ENCODE assay signal across 10 cellular contexts in the genomic region with DNA sequence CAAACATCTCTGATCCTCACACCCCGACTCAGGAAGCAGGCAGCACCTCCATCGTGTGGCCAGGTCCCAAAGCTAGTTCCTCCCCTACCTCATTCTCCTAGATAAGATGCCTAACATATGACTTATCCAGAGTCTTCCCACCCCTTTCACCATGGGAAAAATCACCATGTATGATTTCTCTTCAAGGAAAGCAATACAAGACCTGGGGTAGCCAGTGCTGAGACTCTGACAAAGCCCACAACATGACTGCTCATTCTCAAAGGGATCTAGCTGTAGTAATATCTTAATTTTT. TPM values are rescaled to one million over a fixed set of nuclear protein-coding genes. Genes with fewer than 3 reads are reported as not detected.
A peak's percentile ranks its signal among the peaks of the same experiment; 100 is the strongest.
DNase-seq lines count a peak whose midpoint lies in the region; ATAC-seq and TF ChIP-seq lines count a peak whose summit lies in the region.
"Had no signal": no experiment of that assay in that cellular context is flagged by ENCODE, and none has a peak within 500 bp of the region (broad histone marks: within the 10 kb centered on the region; RNA-seq: fewer than 3 reads in every experiment).

No MANE protein-coding gene starts in this region.

- no peak overlapping the region for H3K27ac Mint-ChIP-seq in osteocyte (ENCODE audit: unreplicated experiment)
- H3K27ac Mint-ChIP-seq in progenitor cell of endocrine pancreas, result no peak overlapping the region
- H3K27ac Mint-ChIP-seq: HFFc6 had no signal

- TF ChIP-seq CTCF in DOHH2 (IDR thresholded peaks at IDR 0.05; ENCODE audit: low read depth, low read length, poor library complexity, severe bottlenecking), result no peak
- no peak for TF ChIP-seq CTCF in osteocyte (IDR thresholded peaks at IDR 0.05)
- TF ChIP-seq CTCF in progenitor cell of endocrine pancreas (IDR thresholded peaks at IDR 0.05; ENCODE audit: unreplicated experiment), result no peak

- H3K4me1 ChIP-seq in DOHH2 (ENCODE audit: control insufficient read depth, low read length), result peaks cover 4% of the 10 kb centered on the region; the same call in 1 of the 2 replicates
- no peaks in the 10 kb centered on the region for H3K4me1 ChIP-seq in effector memory CD4-positive, alpha-beta T cell (ENCODE audit: control insufficient read depth, insufficient read depth, low read length, poor library complexity, severe bottlenecking)

- H3K36me3 Mint-ChIP-seq in osteocyte (ENCODE audit: unreplicated experiment), result no peaks in the 10 kb centered on the region
- H3K36me3 Mint-ChIP-seq in progenitor cell of endocrine pancreas (ENCODE audit: insufficient read depth), result no peaks in the 10 kb centered on the region

- peak overlapping the region; percentile 52 for H3K4me3 Mint-ChIP-seq in osteocyte (ENCODE audit: unreplicated experiment)
- H3K4me3 Mint-ChIP-seq in progenitor cell of endocrine pancreas (ENCODE audit: low read depth), result no peak overlapping the region

- H3F3A ChIP-seq in DOHH2 (ENCODE audit: control insufficient read depth, insufficient read depth), result no peaks in the 10 kb centered on the region

- no peaks in the 10 kb centered on the region for H4K20me1 ChIP-seq in DOHH2 (ENCODE audit: control insufficient read depth, insufficient read depth, low read depth, low read length)

- no peaks in the 10 kb centered on the region for H3K9me2 ChIP-seq in DOHH2 (replicated peaks; ENCODE audit: control insufficient read depth, low read length)

- H3K4me2 ChIP-seq in DOHH2 (ENCODE audit: low read length), result peak overlapping the region; percentile 42

- no peak for ATAC-seq in GM18870 (IDR thresholded peaks at IDR 0.05; ENCODE audit: unreplicated experiment)

- no peak overlapping the region for H3K27ac ChIP-seq in DOHH2 (ENCODE audit: low read depth, low read length)
- H3K27ac ChIP-seq in effector memory CD4-positive, alpha-beta T cell (ENCODE audit: insufficient read depth, low read length, poor library complexity, severe bottlenecking), result no peak overlapping the region
- H3K27ac ChIP-seq: heart right ventricle, SK-N-MC had no signal

- peak overlapping the region; percentile 24; the same call in 1 of the 2 replicates for H3K4me3 ChIP-seq in DOHH2 (ENCODE audit: low read length)
- H3K4me3 ChIP-seq in effector memory CD4-positive, alpha-beta T cell (ENCODE audit: insufficient read depth, low read depth, low read length, poor library complexity, severe bottlenecking), result peak overlapping the region; percentile 22

- H3K4me1 Mint-ChIP-seq in osteocyte (ENCODE audit: unreplicated experiment) (peaks cover 10% of the 10 kb centered on the region), progenitor cell of endocrine pancreas (ENCODE audit: low read depth) (peaks cover 19% of the 10 kb centered on the region)

- no peaks in the 10 kb centered on the region for H3K79me2 ChIP-seq in DOHH2 (ENCODE audit: control insufficient read depth, low read length)

- H3K9me3 ChIP-seq in DOHH2 (ENCODE audit: control insufficient read depth, insufficient read depth, low read length), result no peaks in the 10 kb centered on the region
- H3K9me3 ChIP-seq in effector memory CD4-positive, alpha-beta T cell (ENCODE audit: control insufficient read depth, low read length), result no peaks in the 10 kb centered on the region
- H3K9me3 ChIP-seq: heart right ventricle had no signal

- H3K9me3 Mint-ChIP-seq in osteocyte (ENCODE audit: unreplicated experiment) (no peaks in the 10 kb centered on the region), progenitor cell of endocrine pancreas (ENCODE audit: low read depth) (no peaks in the 10 kb centered on the region)
- H3K9me3 Mint-ChIP-seq: HFFc6 had no signal

- no peaks in the 10 kb centered on the region for H3K36me3 ChIP-seq in DOHH2 (ENCODE audit: control insufficient read depth, low read length)
- H3K36me3 ChIP-seq in effector memory CD4-positive, alpha-beta T cell (ENCODE audit: control insufficient read depth, insufficient read depth, low read length), result no peaks in the 10 kb centered on the region
- H3K36me3 ChIP-seq: heart right ventricle had no signal

- DNase-seq in M059J (ENCODE audit: low read depth) (peak; percentile 39), osteocyte (ENCODE audit: extremely low spot score, unreplicated experiment) (no peak), NCI-H2171 treated with DMSO at 0.1 percent for 48 hours (lab: John Stamatoyannopoulos, UW) (no peak), progenitor cell of endocrine pancreas (ENCODE audit: low spot score, unreplicated experiment) (no peak)
- DNase-seq in effector memory CD4-positive, alpha-beta T cell, result no peak

- H3K27me3 ChIP-seq in DOHH2 (ENCODE audit: control insufficient read depth, low read length), result peaks cover 4% of the 10 kb centered on the region; the same call in 1 of the 2 replicates
- no peaks in the 10 kb centered on the region for H3K27me3 ChIP-seq in effector memory CD4-positive, alpha-beta T cell (replicated peaks; ENCODE audit: control insufficient read depth, insufficient read depth, low read length, poor library complexity, severe bottlenecking)
- H3K27me3 ChIP-seq: heart right ventricle had no signal

- H3K27me3 Mint-ChIP-seq in osteocyte (ENCODE audit: unreplicated experiment) (no peaks in the 10 kb centered on the region), progenitor cell of endocrine pancreas (no peaks in the 10 kb centered on the region)

RNA-seq across cellular contexts. Expression of gene CMTM4, which starts 45.1 kb away (rescaled TPM):
- 15.2 and 18.4 TPM in 2 replicates for total RNA-seq in M059J (2014; rRNA removed; shearing (Covaris generic))
- total RNA-seq in osteocyte (22.8 and 24.4 TPM in 2 replicates), progenitor cell of endocrine pancreas (80.9 and 82.3 TPM in 2 replicates)

RNA-seq across cellular contexts. Expression of gene CMTM3, which starts 46.9 kb away (rescaled TPM):
- 28.9 and 33.6 TPM in 2 replicates for total RNA-seq in M059J (2014; rRNA removed; shearing (Covaris generic))
- total RNA-seq in osteocyte (96.3 and 104 TPM in 2 replicates), progenitor cell of endocrine pancreas (48.2 and 51.5 TPM in 2 replicates)
